8 cellular contexts compared by ENCODE assay signal in the genomic region with DNA sequence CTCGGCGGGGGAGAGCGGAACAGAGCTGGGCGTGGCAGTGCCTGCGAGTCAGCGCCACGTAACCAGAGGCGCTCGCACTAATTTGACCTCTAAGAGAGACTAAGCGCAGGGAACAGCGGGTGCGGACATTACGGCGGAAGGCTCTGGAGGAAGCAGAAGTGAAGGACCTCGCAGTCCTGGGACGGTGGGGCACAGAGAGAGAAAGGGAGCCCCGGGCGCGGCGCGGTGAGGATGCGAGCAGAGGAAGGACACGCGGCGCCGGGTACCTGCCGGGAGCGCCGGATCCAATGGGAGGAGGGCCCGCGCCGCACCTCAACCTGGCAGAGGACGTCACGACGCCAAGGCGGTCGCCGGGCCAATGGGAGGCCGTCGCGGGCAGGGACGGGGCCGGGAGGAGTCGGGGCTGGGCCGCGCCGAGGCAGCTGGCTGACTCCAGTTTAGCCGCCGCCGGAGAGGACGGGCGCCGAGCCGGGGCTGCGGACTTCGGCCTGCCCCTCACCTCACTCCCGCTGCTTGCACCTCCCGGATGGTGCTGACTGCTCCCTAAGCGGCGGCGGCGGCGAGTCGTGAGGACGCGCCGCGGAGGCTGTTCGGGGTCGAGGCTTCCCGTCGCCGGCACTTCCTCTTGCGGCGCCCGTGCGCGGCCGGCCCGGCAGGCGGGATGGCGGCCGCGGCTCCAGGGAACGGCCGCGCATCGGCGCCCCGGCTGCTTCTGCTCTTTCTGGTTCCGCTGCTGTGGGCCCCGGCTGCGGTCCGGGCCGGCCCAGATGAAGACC. TPM values are rescaled to one million over a fixed set of nuclear protein-coding genes. Genes with fewer than 3 reads are reported as not detected.
DNase-seq lines count a peak whose midpoint lies in the region; ATAC-seq and TF ChIP-seq lines count a peak whose summit lies in the region.

Gene TMEM165 (plus strand): TSS at position 429 of the 776 bp plus-strand sequence. CDS start 233 bp downstream, at position 662.

- WGBS in liver, result under 1% methylated on average over 95 of the region's 95 CpGs

- peak within 1 kb of the TSS; percentile 57 to 98 (median 85) for H3K4me3 ChIP-seq in liver (ENCODE audit: low read depth in 1 of 3, low read length in 3 of 3)

- no peaks in the 10 kb centered on the region for H3K36me3 ChIP-seq in liver (ENCODE audit: control insufficient read depth in 4 of 4, insufficient read depth in 3 of 4, low read depth in 1 of 4, low read length in 3 of 4)

- H3K9me3 ChIP-seq in liver (ENCODE audit: control insufficient read depth in 4 of 4, low read length in 3 of 4), result no peaks in the 10 kb centered on the region

- no peak for TF ChIP-seq CTCF in liver (IDR thresholded peaks at IDR 0.05; ENCODE audit: low read depth, low read length, missing input control)

- TF ChIP-seq RAD21 in liver (IDR thresholded peaks at IDR 0.05), result peak in 1 of 2 donors; percentile 8

- H3K27me3 ChIP-seq in liver (ENCODE audit: control insufficient read depth in 4 of 4, insufficient read depth in 4 of 4, low read length in 3 of 4), result no peaks in the 10 kb centered on the region

- peak within 1 kb of the TSS; percentile 86 to 93 for H3K27ac ChIP-seq in liver (ENCODE audit: low read depth in 1 of 2, low read length in 2 of 2)

- H3K4me1 ChIP-seq in liver (ENCODE audit: control insufficient read depth in 4 of 4, insufficient read depth in 4 of 4, low read length in 3 of 4), result peaks cover 3 to 17% (median 11%) of the 10 kb centered on the region in 4 donors

- DNase-seq in CD1c-positive myeloid dendritic cell (ENCODE audit: extremely low spot score), result peak; percentile 93
- DNase-seq in NCI-H774 (lab: John Stamatoyannopoulos, UW), result peak; percentile 85
- peak; percentile 89 to 92 for DNase-seq in activated CD4-positive, alpha-beta T cell treated with anti-CD3 and anti-CD28 coated beads, Interleukin-2, amount 50 U/mL, for 48 hours
- DNase-seq in dermis blood vessel endothelial cell, result peak; percentile 92
- peak; percentile 89 for DNase-seq in stimulated activated CD4-positive, alpha-beta T cell treated with anti-CD3 and anti-CD28 coated beads, Interleukin-4, amount 100 ng/mL, for 24 hours

- peak within 1 kb of the TSS; percentile 75 to 91 for H3K9ac ChIP-seq in liver (ENCODE audit: low read depth in 1 of 2, low read length in 2 of 2)

- ATAC-seq in GM19438 (IDR thresholded peaks at IDR 0.05; ENCODE audit: low read depth, unreplicated experiment) (peak; percentile 91), HG03571 (IDR thresholded peaks at IDR 0.05; ENCODE audit: unreplicated experiment) (peak; percentile 94)

TF ChIP-seq in liver, 16 proteins besides CTCF, POLR2A, EP300 and RAD21:
- TF ChIP-seq EGR1 (IDR thresholded peaks at IDR 0.05; ENCODE audit: low read depth in 2 of 2) (no peak), FOXA1 (IDR thresholded peaks at IDR 0.05) (no peak), HNF4G (IDR thresholded peaks at IDR 0.05) (no peak), TAF1 (conservative IDR thresholded peaks at IDR 0.05) (no peak), ZBTB33 (IDR thresholded peaks at IDR 0.05) (no peak), SP1 (IDR thresholded peaks at IDR 0.05) (peak; percentile 48), MAX (IDR thresholded peaks at IDR 0.05) (peak; percentile 39), FOXA2 (IDR thresholded peaks at IDR 0.05) (no peak), HNF4A (conservative IDR thresholded peaks at IDR 0.05) (no peak), YY1 (IDR thresholded peaks at IDR 0.05) (peak; percentile 64), RXRA (IDR thresholded peaks at IDR 0.05) (peak; percentile 38 to 48), JUND (IDR thresholded peaks at IDR 0.05) (no peak), GABPA (IDR thresholded peaks at IDR 0.05 in 1 of 2, conservative IDR thresholded peaks at IDR 0.05 in 1 of 2) (no peak), NR2F2 (IDR thresholded peaks at IDR 0.05) (peak; percentile 30)
- TF ChIP-seq, protein P1, sequence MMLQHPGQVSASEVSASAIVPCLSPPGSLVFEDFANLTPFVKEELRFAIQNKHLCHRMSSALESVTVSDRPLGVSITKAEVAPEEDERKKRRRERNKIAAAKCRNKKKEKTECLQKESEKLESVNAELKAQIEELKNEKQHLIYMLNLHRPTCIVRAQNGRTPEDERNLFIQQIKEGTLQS (IDR thresholded peaks at IDR 0.05), result no peak
- TF ChIP-seq, protein P2, sequence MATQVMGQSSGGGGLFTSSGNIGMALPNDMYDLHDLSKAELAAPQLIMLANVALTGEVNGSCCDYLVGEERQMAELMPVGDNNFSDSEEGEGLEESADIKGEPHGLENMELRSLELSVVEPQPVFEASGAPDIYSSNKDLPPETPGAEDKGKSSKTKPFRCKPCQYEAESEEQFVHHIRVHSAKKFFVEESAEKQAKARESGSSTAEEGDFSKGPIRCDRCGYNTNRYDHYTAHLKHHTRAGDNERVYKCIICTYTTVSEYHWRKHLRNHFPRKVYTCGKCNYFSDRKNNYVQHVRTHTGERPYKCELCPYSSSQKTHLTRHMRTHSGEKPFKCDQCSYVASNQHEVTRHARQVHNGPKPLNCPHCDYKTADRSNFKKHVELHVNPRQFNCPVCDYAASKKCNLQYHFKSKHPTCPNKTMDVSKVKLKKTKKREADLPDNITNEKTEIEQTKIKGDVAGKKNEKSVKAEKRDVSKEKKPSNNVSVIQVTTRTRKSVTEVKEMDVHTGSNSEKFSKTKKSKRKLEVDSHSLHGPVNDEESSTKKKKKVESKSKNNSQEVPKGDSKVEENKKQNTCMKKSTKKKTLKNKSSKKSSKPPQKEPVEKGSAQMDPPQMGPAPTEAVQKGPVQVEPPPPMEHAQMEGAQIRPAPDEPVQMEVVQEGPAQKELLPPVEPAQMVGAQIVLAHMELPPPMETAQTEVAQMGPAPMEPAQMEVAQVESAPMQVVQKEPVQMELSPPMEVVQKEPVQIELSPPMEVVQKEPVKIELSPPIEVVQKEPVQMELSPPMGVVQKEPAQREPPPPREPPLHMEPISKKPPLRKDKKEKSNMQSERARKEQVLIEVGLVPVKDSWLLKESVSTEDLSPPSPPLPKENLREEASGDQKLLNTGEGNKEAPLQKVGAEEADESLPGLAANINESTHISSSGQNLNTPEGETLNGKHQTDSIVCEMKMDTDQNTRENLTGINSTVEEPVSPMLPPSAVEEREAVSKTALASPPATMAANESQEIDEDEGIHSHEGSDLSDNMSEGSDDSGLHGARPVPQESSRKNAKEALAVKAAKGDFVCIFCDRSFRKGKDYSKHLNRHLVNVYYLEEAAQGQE (IDR thresholded peaks at IDR 0.05), result no peak

RNA-seq across cellular contexts. Expression of gene TMEM165, which starts in this region (rescaled TPM):
- 129 and 169 TPM in 2 replicates for total RNA-seq in dermis blood vessel endothelial cell
- 10 to 100 TPM; 41.4 to 42.1 TPM for total RNA-seq in liver
- 10 to 100 TPM; 16.4 to 16.7 TPM for polyA plus RNA-seq in liver

Comparison
In these comparisons a context has a peak if more than half of its experiments do, and no peak if none do; other contexts are left out.
1. Peak in every context shown above with its lines: DNase-seq, ATAC-seq, H3K4me3 ChIP-seq and H3K27ac ChIP-seq.